Comparison of ENCODE assay signal across 8 cellular contexts in the genomic region with DNA sequence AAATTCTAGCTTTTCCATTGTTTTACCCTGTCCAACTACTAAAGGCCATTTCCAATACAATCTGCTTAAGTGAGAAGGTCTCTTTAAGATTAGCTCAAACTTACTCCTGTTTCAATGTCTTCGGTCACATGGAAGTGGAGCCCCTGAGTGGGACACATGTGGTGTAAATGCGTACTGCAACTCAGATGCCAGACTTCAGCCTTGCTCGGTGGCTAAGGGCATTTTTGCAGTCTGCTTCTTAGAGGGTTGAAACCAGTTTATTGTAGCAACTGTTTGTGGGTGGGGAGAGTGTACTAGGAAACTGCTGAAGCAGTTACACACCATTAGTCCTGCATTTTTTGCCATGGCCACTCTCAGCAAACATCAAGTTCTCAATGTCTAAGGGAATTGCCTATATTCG.
DNase-seq lines count a peak whose midpoint lies in the region; ATAC-seq, FAIRE-seq and TF ChIP-seq lines count a peak whose summit lies in the region.

No MANE protein-coding gene starts in this region.

- DNase-seq in A673 (ENCODE audit: low spot score), result peak; percentile 78
- DNase-seq in GM12892 (ENCODE audit: insufficient read length), result peak; percentile 19
- peak; percentile 57 for DNase-seq in RKO (ENCODE audit: low spot score)
- peak; percentile 30 for DNase-seq in glomerular visceral epithelial cell (ENCODE audit: extremely low spot score)
- no peak for DNase-seq in NCI-H2081 (lab: John Stamatoyannopoulos, UW)
- no peak for DNase-seq in mesenteric fat pad (ENCODE audit: low spot score)
- no peak for DNase-seq in COLO668 (lab: John Stamatoyannopoulos, UW; ENCODE audit: unreplicated experiment)

- CTCF ChIA-PET in A673 (lab: Charles Lee), result interaction anchor here (0.7 kb wide), 1 partner anchor 184 kb away, joined by 19 read pairs; no protein-coding TSS in a partner anchor

- no peak for ATAC-seq in GM18870 (IDR thresholded peaks at IDR 0.05; ENCODE audit: unreplicated experiment)

- no TSS peak for BruUV-seq in A673 (replicated peaks; lab: Mats Ljungman, UMichigan)

- peak; percentile 54 for TF ChIP-seq CTCF in A673 (conservative IDR thresholded peaks at IDR 0.05; ENCODE audit: low read depth, low read length)

- FAIRE-seq in GM12892 (lab: Jason Lieb, UNC), result no peak

- H3K9me3 ChIP-seq in A673 (ENCODE audit: low read depth, low read length, poor library complexity, severe bottlenecking), result no peaks in the 10 kb centered on the region

- H3K27ac ChIP-seq in A673 (ENCODE audit: low read depth, low read length, poor library complexity, severe bottlenecking), result no peak overlapping the region

- H3K4me3 ChIP-seq in A673 (ENCODE audit: low read depth, low read length, poor library complexity, severe bottlenecking), result no peak overlapping the region

- peaks cover 33% of the 10 kb centered on the region for H3K4me1 ChIP-seq in A673 (ENCODE audit: insufficient read depth, low read length, poor library complexity, severe bottlenecking)

- H3K27me3 ChIP-seq in A673 (replicated peaks; ENCODE audit: insufficient read depth, low read depth, low read length, poor library complexity), result no peaks in the 10 kb centered on the region

- intact Hi-C loops in A673 (cut with micrococcal nuclease; ENCODE audit: unreplicated experiment), result no loop called here

- no peaks in the 10 kb centered on the region for H3K36me3 ChIP-seq in A673 (ENCODE audit: insufficient read depth, low read length, poor library complexity, severe bottlenecking)

- TF ChIP-seq POLR2A in GM12892 (IDR thresholded peaks at IDR 0.05; ENCODE audit: low read depth, low read length), result no peak

- POLR2A ChIA-PET in A673 (lab: Charles Lee; ENCODE audit: low non-redundant PET), result interaction anchor here (0.6 kb wide), 1 partner anchor 128 kb away, joined by 3 read pairs; no protein-coding TSS in a partner anchor

Comparison
In these comparisons a context has a peak if more than half of its experiments do, and no peak if none do; other contexts are left out.
1. DNase-seq: peak in A673 (single experiment), GM12892 (single experiment), RKO (single experiment) and glomerular visceral epithelial cell (single experiment); none in NCI-H2081 (0 of 2), mesenteric fat pad (single experiment) and COLO668 (single experiment).